11 cellular contexts compared by ENCODE assay signal in genomic region chr7:57308631-57309408, GRCh38.
DNase-seq lines count a peak whose midpoint lies in the region; ATAC-seq and TF ChIP-seq lines count a peak whose summit lies in the region.
"Had no signal": no experiment of that assay in that cellular context is flagged by ENCODE, and none has a peak within 500 bp of the region (broad histone marks: within the 10 kb centered on the region; RNA-seq: fewer than 3 reads in every experiment).

No MANE protein-coding gene starts in this region.

- intact Hi-C loops in left ventricle myocardium inferior (cut with micrococcal nuclease) (no loop called here), uterus (cut with DNase I; ENCODE audit: low total_unique reads) (no loop called here)

- H3K36me3 ChIP-seq in SK-N-SH (replicated peaks in 1 of 2; ENCODE audit: control insufficient read depth in 1 of 2, insufficient read depth in 2 of 2, low read length in 1 of 2), result no peaks in the 10 kb centered on the region
- H3K36me3 ChIP-seq in OCI-LY1 (ENCODE audit: insufficient read depth, low read length), result no peaks in the 10 kb centered on the region
- H3K36me3 ChIP-seq in left ventricle myocardium inferior, result no peaks in the 10 kb centered on the region
- H3K36me3 ChIP-seq in uterus, result no peaks in the 10 kb centered on the region
- H3K36me3 ChIP-seq: tibial nerve had no signal

- CTCF ChIA-PET in SK-N-SH (lab: Yijun Ruan, JAX), result no interaction called here

- H3K4me2 ChIP-seq in SK-N-SH (no peak overlapping the region), OCI-LY1 (ENCODE audit: low read length) (no peak overlapping the region)

- WGBS in SK-N-SH (ENCODE audit: low lambda C conversion rate), result 7% methylated on average over 20 of the region's 20 CpGs

- H3K4me3 ChIP-seq in SK-N-SH (ENCODE audit: low read depth in 2 of 2, low read length in 1 of 2) (no peak overlapping the region), GM12864 (ENCODE audit: low read depth, low read length) (no peak overlapping the region), OCI-LY1 (ENCODE audit: low read depth, low read length, poor library complexity, severe bottlenecking) (no peak overlapping the region), left ventricle myocardium inferior (no peak overlapping the region), uterus (no peak overlapping the region)
- H3K4me3 ChIP-seq: tibial nerve had no signal

- H3K27ac ChIP-seq in SK-N-SH (ENCODE audit: low read depth in 2 of 2, low read length in 1 of 2), result no peak overlapping the region
- no peak overlapping the region for H3K27ac ChIP-seq in OCI-LY1 (ENCODE audit: low read depth, low read length, poor library complexity, severe bottlenecking)
- no peak overlapping the region for H3K27ac ChIP-seq in left ventricle myocardium inferior (replicated peaks)
- no peak overlapping the region for H3K27ac ChIP-seq in uterus
- H3K27ac ChIP-seq: tibial nerve had no signal

- H3K9me2 ChIP-seq in SK-N-SH, result no peaks in the 10 kb centered on the region
- no peaks in the 10 kb centered on the region for H3K9me2 ChIP-seq in OCI-LY1 (ENCODE audit: low read depth, low read length)

- H3F3A ChIP-seq in SK-N-SH (replicated peaks; ENCODE audit: insufficient read depth), result no peaks in the 10 kb centered on the region
- H3F3A ChIP-seq in OCI-LY1 (ENCODE audit: insufficient read depth, low read length), result no peaks in the 10 kb centered on the region

- no peak for TF ChIP-seq EP300 in SK-N-SH (IDR thresholded peaks at IDR 0.05; ENCODE audit: borderline replicate concordance in 1 of 2, low read depth in 1 of 2, low read length in 1 of 2)

- H3K4me1 ChIP-seq in SK-N-SH (ENCODE audit: control insufficient read depth in 1 of 2, insufficient read depth in 2 of 2, low read depth in 1 of 2, low read length in 1 of 2) (no peaks in the 10 kb centered on the region), OCI-LY1 (ENCODE audit: insufficient read depth, low read length, severe bottlenecking) (no peaks in the 10 kb centered on the region), left ventricle myocardium inferior (no peaks in the 10 kb centered on the region), uterus (no peaks in the 10 kb centered on the region)
- H3K4me1 ChIP-seq: tibial nerve had no signal

- H3K9me3 ChIP-seq in SK-N-SH (no peaks in the 10 kb centered on the region), OCI-LY1 (ENCODE audit: low read length) (no peaks in the 10 kb centered on the region), left ventricle myocardium inferior (replicated peaks) (no peaks in the 10 kb centered on the region), uterus (no peaks in the 10 kb centered on the region)

- no peak for TF ChIP-seq RAD21 in SK-N-SH (IDR thresholded peaks at IDR 0.05; ENCODE audit: low read length)

- DNase-seq in SK-N-SH (peak; percentile 34), GM12864 (ENCODE audit: low read depth) (no peak), left ventricle myocardium inferior (peak; percentile 21), uterus (no peak)
- DNase-seq: activated naive CD4-positive, alpha-beta T cell treated with Interleukin-2 at 50 U/mL for 16 hours; islet precursor cell had no signal

- H4K20me1 ChIP-seq in SK-N-SH (ENCODE audit: insufficient read depth), result no peaks in the 10 kb centered on the region
- H4K20me1 ChIP-seq in OCI-LY1 (ENCODE audit: insufficient read depth, low read length), result no peaks in the 10 kb centered on the region

- no peaks in the 10 kb centered on the region for H3K79me2 ChIP-seq in SK-N-SH (ENCODE audit: insufficient read depth)
- H3K79me2 ChIP-seq in OCI-LY1 (ENCODE audit: insufficient read depth, low read length), result no peaks in the 10 kb centered on the region

- H2AFZ ChIP-seq in SK-N-SH (ENCODE audit: low read depth) (no peak overlapping the region), OCI-LY1 (ENCODE audit: low read length) (no peak overlapping the region)

- TF ChIP-seq CTCF in SK-N-SH (IDR thresholded peaks at IDR 0.05) (peak; percentile 35), GM12864 (IDR thresholded peaks at IDR 0.05; ENCODE audit: low read depth, low read length, missing control alignments) (peak; percentile 26), OCI-LY1 (IDR thresholded peaks at IDR 0.05; ENCODE audit: low read length) (peak; percentile 73), left ventricle myocardium inferior (IDR thresholded peaks at IDR 0.05; ENCODE audit: borderline replicate concordance) (peak; percentile 60), uterus (IDR thresholded peaks at IDR 0.05) (no peak)

- ATAC-seq in SK-N-SH treated with all-trans-retinoic acid at 6 μM for 48 hours (no peak), GM18517 (IDR thresholded peaks at IDR 0.05; ENCODE audit: unreplicated experiment) (no peak), HG02759 (IDR thresholded peaks at IDR 0.05; ENCODE audit: unreplicated experiment) (no peak)

- H3K27me3 ChIP-seq in SK-N-SH (ENCODE audit: insufficient read depth) (no peaks in the 10 kb centered on the region), OCI-LY1 (ENCODE audit: insufficient read depth, low read length) (no peaks in the 10 kb centered on the region), left ventricle myocardium inferior (ENCODE audit: low read depth) (no peaks in the 10 kb centered on the region), uterus (no peaks in the 10 kb centered on the region)
- H3K27me3 ChIP-seq: tibial nerve had no signal

- POLR2A ChIA-PET in SK-N-SH (lab: Yijun Ruan, JAX), result no interaction called here

- no peak for TF ChIP-seq POLR2A in uterus (IDR thresholded peaks at IDR 0.05)

- H3K9ac ChIP-seq in SK-N-SH (no peak overlapping the region), OCI-LY1 (ENCODE audit: low read length) (no peak overlapping the region)

TF ChIP-seq in SK-N-SH, 30 proteins besides CTCF, POLR2A, EP300 and RAD21 (continues in another document):
- TF ChIP-seq ELF1 (IDR thresholded peaks at IDR 0.05) (no peak), TCF12 (IDR thresholded peaks at IDR 0.05) (no peak), FOXM1 (IDR thresholded peaks at IDR 0.05; ENCODE audit: low read depth) (no peak), SMC3 (IDR thresholded peaks at IDR 0.05; ENCODE audit: low read depth, low read length) (no peak), MAX (IDR thresholded peaks at IDR 0.05; ENCODE audit: low read depth) (no peak), NFIC (IDR thresholded peaks at IDR 0.05; ENCODE audit: borderline replicate concordance) (no peak), FOSL2 (IDR thresholded peaks at IDR 0.05; ENCODE audit: borderline replicate concordance, low read depth) (no peak), ZBTB33 (IDR thresholded peaks at IDR 0.05; ENCODE audit: borderline replicate concordance, low read depth) (no peak), RXRA (IDR thresholded peaks at IDR 0.05; ENCODE audit: borderline replicate concordance, low read depth) (no peak), CHD2 (IDR thresholded peaks at IDR 0.05; ENCODE audit: low read length, partially characterized antibody) (no peak)

TF ChIP-seq in SK-N-SH treated with all-trans-retinoic acid at 6 μM for 48 hours, 23 proteins besides CTCF, POLR2A, EP300 and RAD21:
- TF ChIP-seq PPARA (CRISPR knock-in tag; IDR thresholded peaks at IDR 0.05; ENCODE audit: borderline replicate concordance), result no peak
- no peak for TF ChIP-seq TOX (CRISPR knock-in tag; IDR thresholded peaks at IDR 0.05; ENCODE audit: borderline replicate concordance)
- TF ChIP-seq ZFP3 (CRISPR knock-in tag; IDR thresholded peaks at IDR 0.05), result no peak

Comparison
In these comparisons a context has a peak if more than half of its experiments do, and no peak if none do; other contexts are left out.
1. DNase-seq: peak in SK-N-SH (single experiment) and left ventricle myocardium inferior (single experiment); none in GM12864 (single experiment) and uterus (0 of 2).
2. CTCF ChIP-seq: peak in SK-N-SH (single experiment), GM12864 (single experiment), OCI-LY1 (single experiment) and left ventricle myocardium inferior (single experiment); none in uterus (0 of 4).